28 cellular contexts compared by ENCODE assay signal in the genomic region with DNA sequence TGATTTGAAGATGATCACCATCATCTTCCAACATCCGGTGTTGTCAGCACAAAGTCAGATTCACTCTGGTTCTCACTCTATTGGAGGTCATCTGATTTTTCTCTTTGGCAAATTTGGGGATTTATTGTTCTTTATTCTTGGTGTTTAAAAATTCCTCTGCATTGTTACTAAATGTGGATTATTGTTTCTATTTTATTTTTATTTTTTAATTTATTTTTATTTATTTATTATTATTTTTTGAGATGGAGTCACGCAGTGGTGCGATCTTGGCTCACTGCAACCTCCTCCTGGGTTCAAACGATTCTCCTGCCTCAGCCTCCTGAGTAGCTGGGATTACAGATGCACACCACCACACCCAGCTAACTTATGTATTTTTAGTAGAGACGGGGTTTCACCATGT.
"Had no signal": no experiment of that assay in that cellular context is flagged by ENCODE, and none has a peak within 500 bp of the region (broad histone marks: within the 10 kb centered on the region; RNA-seq: fewer than 3 reads in every experiment).

No MANE protein-coding gene starts in this region.

- H3K27me3 Mint-ChIP-seq: stimulated activated naive CD8-positive, alpha-beta T cell treated with anti-CD3 and anti-CD28 coated beads, Interleukin-15, Interleukin-2, amounts not matched to agents 100 ng/mL and 50 ng/mL, for 24 hours had no signal

- H2AFZ ChIP-seq: neural progenitor cell, parathyroid adenoma had no signal

- H3K4me3 Mint-ChIP-seq: naive thymus-derived CD4-positive, alpha-beta T cell; natural killer cell; nephron; neural progenitor cell; stimulated activated effector memory CD8-positive, alpha-beta T cell treated with anti-CD3 and anti-CD28 coated beads, Interleukin-12 subunit alpha, Interleukin-12 subunit beta, amount 100 ng/mL, for 72 hours; stimulated activated naive B cell treated with anti-CD40 and anti-IgM and Interleukin-4, amounts not matched to agents 10 μg/mL and 1 μg/mL and 100 μg/mL, for 72 hours; stimulated activated naive CD8-positive, alpha-beta T cell treated with anti-CD3 and anti-CD28 coated beads, Interleukin-15, Interleukin-2, amounts not matched to agents 100 ng/mL and 50 ng/mL, for 24 hours had no signal

- H3K27me3 ChIP-seq: neural progenitor cell, ovary, right lobe of liver, sigmoid colon, thyroid gland, tibial nerve, upper lobe of left lung, uterus had no signal

- DNase-seq: naive thymus-derived CD4-positive, alpha-beta T cell; natural killer cell; occipital lobe; ovary; psoas muscle; right cardiac atrium; right lobe of liver; sigmoid colon; small intestine; stimulated activated CD4-positive, alpha-beta T cell treated with anti-CD3 and anti-CD28 coated beads, Interleukin-12 subunit alpha, Interleukin-12 subunit beta, amount 100 ng/mL, for 4 hours; stimulated activated CD4-positive, alpha-beta T cell treated with anti-CD3 and anti-CD28 coated beads, Interleukin-1b, Interleukin-23, amount 100 ng/mL, for 48 hours; stimulated activated CD4-positive, alpha-beta T cell treated with anti-CD3 and anti-CD28 coated beads, Interleukin-4, amount 100 ng/mL, for 1 hour; stimulated activated CD4-positive, alpha-beta T cell treated with anti-CD3 and anti-CD28 coated beads, Interleukin-4, amount 100 ng/mL, for 4 hours; stimulated activated naive B cell treated with anti-CD40 and anti-IgM and Interleukin-4, amounts not matched to agents 10 μg/mL and 1 μg/mL and 100 μg/mL, for 72 hours; stimulated activated naive CD4-positive, alpha-beta T cell treated with Interleukin-2 at 50 U/mL for 16 hours; stomach; thyroid gland; trophoblast cell; upper lobe of left lung; uterus had no signal

- ATAC-seq: naive thymus-derived CD4-positive, alpha-beta T cell; natural killer cell; psoas muscle; right cardiac atrium; right lobe of liver; stimulated activated effector memory CD8-positive, alpha-beta T cell treated with anti-CD3 and anti-CD28 coated beads, Interleukin-12 subunit alpha, Interleukin-12 subunit beta, amount 100 ng/mL, for 72 hours; stimulated activated naive B cell treated with anti-CD40 and anti-IgM and Interleukin-4, amounts not matched to agents 10 μg/mL and 1 μg/mL and 100 μg/mL, for 72 hours had no signal

- H3K27ac Mint-ChIP-seq: natural killer cell; nephron; progenitor cell of endocrine pancreas; stimulated activated effector memory CD8-positive, alpha-beta T cell treated with anti-CD3 and anti-CD28 coated beads, Interleukin-12 subunit alpha, Interleukin-12 subunit beta, amount 100 ng/mL, for 72 hours; stimulated activated naive B cell treated with anti-CD40 and anti-IgM and Interleukin-4, amounts not matched to agents 10 μg/mL and 1 μg/mL and 100 μg/mL, for 72 hours; stimulated activated naive CD8-positive, alpha-beta T cell treated with anti-CD3 and anti-CD28 coated beads, Interleukin-15, Interleukin-2, amounts not matched to agents 100 ng/mL and 50 ng/mL, for 24 hours had no signal

- H3K36me3 Mint-ChIP-seq: natural killer cell; stimulated activated effector memory CD8-positive, alpha-beta T cell treated with anti-CD3 and anti-CD28 coated beads, Interleukin-12 subunit alpha, Interleukin-12 subunit beta, amount 100 ng/mL, for 72 hours had no signal

- H3K9ac ChIP-seq: neural progenitor cell, parathyroid adenoma had no signal

- H3K36me3 ChIP-seq: neural progenitor cell, ovary, right lobe of liver, thyroid gland, upper lobe of left lung, uterus had no signal

- H3K4me2 ChIP-seq: neural progenitor cell had no signal

- H3K4me1 Mint-ChIP-seq: nephron had no signal

- H3K9me3 ChIP-seq: ovary, psoas muscle, right lobe of liver, sigmoid colon, stomach, thoracic aorta, thyroid gland, tibial nerve, upper lobe of left lung, uterus had no signal

- H3K4me3 ChIP-seq: neural progenitor cell, ovary, psoas muscle, right lobe of liver, sigmoid colon, stomach, thoracic aorta, thyroid gland, tibial nerve, upper lobe of left lung, uterus had no signal

- H3K9me3 Mint-ChIP-seq: natural killer cell; nephron; neural progenitor cell; stimulated activated effector memory CD8-positive, alpha-beta T cell treated with anti-CD3 and anti-CD28 coated beads, Interleukin-12 subunit alpha, Interleukin-12 subunit beta, amount 100 ng/mL, for 72 hours; stimulated activated naive B cell treated with anti-CD40 and anti-IgM and Interleukin-4, amounts not matched to agents 10 μg/mL and 1 μg/mL and 100 μg/mL, for 72 hours; stimulated activated naive CD8-positive, alpha-beta T cell treated with anti-CD3 and anti-CD28 coated beads, Interleukin-15, Interleukin-2, amounts not matched to agents 100 ng/mL and 50 ng/mL, for 24 hours had no signal

- H3K27ac ChIP-seq: neural progenitor cell, ovary, parathyroid adenoma, psoas muscle, right lobe of liver, thoracic aorta, thyroid gland, tibial nerve, upper lobe of left lung, uterus had no signal

- H3K4me1 ChIP-seq: parathyroid adenoma, psoas muscle, right lobe of liver, stomach, thyroid gland, tibial nerve, upper lobe of left lung, uterus had no signal
